In genomic region chr17:39484178-39484577, GRCh38 we compare ENCODE assay signal across 15 cellular contexts. TPM values are rescaled to one million over a fixed set of nuclear protein-coding genes. Genes with fewer than 3 reads are reported as not detected.
A peak's percentile ranks its signal among the peaks of the same experiment; 100 is the strongest.
DNase-seq lines count a peak whose midpoint lies in the region; ATAC-seq, FAIRE-seq and TF ChIP-seq lines count a peak whose summit lies in the region.
"Had no signal": no experiment of that assay in that cellular context is flagged by ENCODE, and none has a peak within 500 bp of the region (broad histone marks: within the 10 kb centered on the region; RNA-seq: fewer than 3 reads in every experiment).

No MANE protein-coding gene starts in this region.

- DNase-seq in memory B cell (ENCODE audit: low spot score in 2 of 2), result no peak
- no peak for DNase-seq in hippocampal formation (lab: John Stamatoyannopoulos, UW)
- no peak for DNase-seq in H54 (ENCODE audit: insufficient read length, low spot score)
- DNase-seq in activated naive CD4-positive, alpha-beta T cell treated with anti-CD3 and anti-CD28 coated beads, Interleukin-2, amount 50 U/mL, for 72 hours (ENCODE audit: low spot score in 2 of 2), result no peak
- DNase-seq: C1 segment of cervical spinal cord, DMS53, left ventricle myocardium inferior, MV-4-11, small intestine had no signal

- peaks cover 5% of the 10 kb centered on the region for H3K4me1 Mint-ChIP-seq in memory B cell

- no peaks in the 10 kb centered on the region for H3K9me3 Mint-ChIP-seq in memory B cell
- no peaks in the 10 kb centered on the region for H3K9me3 Mint-ChIP-seq in activated naive CD4-positive, alpha-beta T cell treated with anti-CD3 and anti-CD28 coated beads, Interleukin-2, amount 50 U/mL, for 72 hours

- peaks cover 2% of the 10 kb centered on the region for H3K36me3 Mint-ChIP-seq in memory B cell
- H3K36me3 Mint-ChIP-seq in activated naive CD4-positive, alpha-beta T cell treated with anti-CD3 and anti-CD28 coated beads, Interleukin-2, amount 50 U/mL, for 72 hours, result peaks cover 0 to 4% of the 10 kb centered on the region in 2 donors

- FAIRE-seq in H54 (lab: Jason Lieb, UNC), result no peak
- FAIRE-seq: astrocyte, colon, small intestine had no signal

- H3K4me3 Mint-ChIP-seq in memory B cell, result no peak overlapping the region

- H3K27ac Mint-ChIP-seq in memory B cell, result no peak overlapping the region
- no peak overlapping the region for H3K27ac Mint-ChIP-seq in activated naive CD4-positive, alpha-beta T cell treated with anti-CD3 and anti-CD28 coated beads, Interleukin-2, amount 50 U/mL, for 72 hours

- peak; percentile 69 for ATAC-seq in GM18519 (IDR thresholded peaks at IDR 0.05; ENCODE audit: low FRiP score, unreplicated experiment)
- ATAC-seq in GM21360 (IDR thresholded peaks at IDR 0.05; ENCODE audit: unreplicated experiment), result peak; percentile 64
- ATAC-seq in HG03159 (IDR thresholded peaks at IDR 0.05; ENCODE audit: unreplicated experiment), result peak; percentile 79
- ATAC-seq in memory B cell (ENCODE audit: low read depth), result peak; percentile 81
- ATAC-seq in activated naive CD4-positive, alpha-beta T cell treated with anti-CD3 and anti-CD28 coated beads, Interleukin-2, amount 50 U/mL, for 72 hours, result no peak
- ATAC-seq: gastroesophageal sphincter had no signal

- H3K27me3 Mint-ChIP-seq in memory B cell, result no peaks in the 10 kb centered on the region

- TF ChIP-seq POLR2A in H54 (IDR thresholded peaks at IDR 0.05; ENCODE audit: low read depth, low read length), result no peak

RNA-seq across cellular contexts. Expression of gene CDK12, which starts 22.9 kb away (rescaled TPM):
- total RNA-seq in activated naive CD4-positive, alpha-beta T cell treated with anti-CD3 and anti-CD28 coated beads, Interleukin-2, amount 50 U/mL, for 72 hours, result 10 to 100 TPM; 68.0 to 80.9 TPM

RNA-seq across cellular contexts. Expression of gene MED1, which starts 33.1 kb away (rescaled TPM):
- 10 to 100 TPM; 63.8 to 65.4 TPM for total RNA-seq in activated naive CD4-positive, alpha-beta T cell treated with anti-CD3 and anti-CD28 coated beads, Interleukin-2, amount 50 U/mL, for 72 hours

Comparison
In these comparisons a context has a peak if more than half of its experiments do, and no peak if none do; other contexts are left out.
1. ATAC-seq: peak in GM18519 (single experiment), GM21360 (single experiment), HG03159 (single experiment) and memory B cell (single experiment); none in activated naive CD4-positive, alpha-beta T cell treated with anti-CD3 and anti-CD28 coated beads, Interleukin-2, amount 50 U/mL, for 72 hours (0 of 2).